Comparison of ENCODE assay signal across 1 cellular context in the genomic region with DNA sequence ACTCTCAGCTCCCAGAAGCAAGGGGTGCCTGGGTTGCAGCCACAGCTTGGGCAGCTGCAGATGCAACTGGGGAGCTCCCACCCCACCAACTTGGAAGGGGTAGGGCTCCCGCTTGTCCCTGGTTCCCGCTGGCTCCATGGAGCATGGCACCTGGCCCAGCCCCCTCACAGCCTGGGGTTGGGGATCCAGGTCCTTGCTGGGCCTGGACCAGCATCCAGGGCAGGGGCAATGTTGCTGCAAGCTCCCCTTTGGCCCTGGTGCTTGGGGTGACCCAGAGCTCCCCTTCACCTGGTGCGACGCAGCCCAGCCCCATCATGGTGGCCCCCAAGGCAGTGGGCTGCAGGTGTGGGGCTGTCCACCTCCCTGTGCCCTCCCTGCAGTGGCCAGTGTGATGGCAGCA.
TF ChIP-seq lines count a peak whose summit lies in the region.

No MANE protein-coding gene starts in this region.

TF ChIP-seq in H1, 55 proteins besides CTCF, POLR2A, EP300 and RAD21:
- no peak for TF ChIP-seq PHF8 (conservative IDR thresholded peaks at IDR 0.05; ENCODE audit: low read depth, low read length)
- TF ChIP-seq, protein P1, sequence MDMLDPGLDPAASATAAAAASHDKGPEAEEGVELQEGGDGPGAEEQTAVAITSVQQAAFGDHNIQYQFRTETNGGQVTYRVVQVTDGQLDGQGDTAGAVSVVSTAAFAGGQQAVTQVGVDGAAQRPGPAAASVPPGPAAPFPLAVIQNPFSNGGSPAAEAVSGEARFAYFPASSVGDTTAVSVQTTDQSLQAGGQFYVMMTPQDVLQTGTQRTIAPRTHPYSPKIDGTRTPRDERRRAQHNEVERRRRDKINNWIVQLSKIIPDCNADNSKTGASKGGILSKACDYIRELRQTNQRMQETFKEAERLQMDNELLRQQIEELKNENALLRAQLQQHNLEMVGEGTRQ (IDR thresholded peaks at IDR 0.05; ENCODE audit: low read length), result no peak
- no peak for TF ChIP-seq SRF (IDR thresholded peaks at IDR 0.05; ENCODE audit: low read depth, low read length)
- TF ChIP-seq SUZ12 (IDR thresholded peaks at IDR 0.05; ENCODE audit: low read length), result no peak
- no peak for TF ChIP-seq CBX5 (IDR thresholded peaks at IDR 0.05; ENCODE audit: low read depth, low read length)
- TF ChIP-seq, protein P2, sequence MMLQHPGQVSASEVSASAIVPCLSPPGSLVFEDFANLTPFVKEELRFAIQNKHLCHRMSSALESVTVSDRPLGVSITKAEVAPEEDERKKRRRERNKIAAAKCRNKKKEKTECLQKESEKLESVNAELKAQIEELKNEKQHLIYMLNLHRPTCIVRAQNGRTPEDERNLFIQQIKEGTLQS (IDR thresholded peaks at IDR 0.05; ENCODE audit: insufficient read depth, low read depth, low read length), result no peak
- no peak for TF ChIP-seq BACH1 (IDR thresholded peaks at IDR 0.05; ENCODE audit: low read length)
- no peak for TF ChIP-seq GABPA (IDR thresholded peaks at IDR 0.05; ENCODE audit: borderline replicate concordance, insufficient read depth, low read length)
- no peak for TF ChIP-seq TCF12 (IDR thresholded peaks at IDR 0.05; ENCODE audit: low read depth, low read length)
- TF ChIP-seq RBBP5 (IDR thresholded peaks at IDR 0.05; ENCODE audit: borderline replicate concordance, low read depth, low read length), result no peak
TF ChIP-seq in H1: peak in this region for 0.
